8 cellular contexts compared by ENCODE assay signal in genomic region chr3:122679085-122679466, GRCh38.
DNase-seq lines count a peak whose midpoint lies in the region; ATAC-seq lines count a peak whose summit lies in the region.

No MANE protein-coding gene starts in this region.

- DNase-seq in GM04503 (ENCODE audit: low read depth) (peak; percentile 25), NCI-H345 (lab: John Stamatoyannopoulos, UW) (peak; percentile 71), cerebellar cortex (ENCODE audit: low spot score) (peak; percentile 73)
- peak; percentile 49 to 67 (median 66) for DNase-seq in stimulated activated CD4-positive, alpha-beta T cell treated with anti-CD3 and anti-CD28 coated beads, Interleukin-1b, Interleukin-23, amount 100 ng/mL, for 24 hours (ENCODE audit: low read depth in 4 of 4, low spot score in 1 of 4)

- H3K27me3 ChIP-seq in layer of hippocampus (ENCODE audit: control insufficient read depth, insufficient read depth, low read length) = no peaks in the 10 kb centered on the region

- ATAC-seq in HG03103 (IDR thresholded peaks at IDR 0.05; ENCODE audit: low read depth, unreplicated experiment) = peak; percentile 39
- ATAC-seq in activated CD4-positive, CD25-positive, alpha-beta regulatory T cell treated with anti-CD3 and anti-CD28 coated beads, Interleukin-2, amount 50 U/mL, for 24 hours = peak; percentile 52 to 62
- ATAC-seq in GM19452 (IDR thresholded peaks at IDR 0.05; ENCODE audit: unreplicated experiment) = no peak

- peak overlapping the region; percentile 42 for H3K27ac ChIP-seq in layer of hippocampus (ENCODE audit: low read depth, low read length)
